1 cellular context compared by ENCODE assay signal in the genomic region with DNA sequence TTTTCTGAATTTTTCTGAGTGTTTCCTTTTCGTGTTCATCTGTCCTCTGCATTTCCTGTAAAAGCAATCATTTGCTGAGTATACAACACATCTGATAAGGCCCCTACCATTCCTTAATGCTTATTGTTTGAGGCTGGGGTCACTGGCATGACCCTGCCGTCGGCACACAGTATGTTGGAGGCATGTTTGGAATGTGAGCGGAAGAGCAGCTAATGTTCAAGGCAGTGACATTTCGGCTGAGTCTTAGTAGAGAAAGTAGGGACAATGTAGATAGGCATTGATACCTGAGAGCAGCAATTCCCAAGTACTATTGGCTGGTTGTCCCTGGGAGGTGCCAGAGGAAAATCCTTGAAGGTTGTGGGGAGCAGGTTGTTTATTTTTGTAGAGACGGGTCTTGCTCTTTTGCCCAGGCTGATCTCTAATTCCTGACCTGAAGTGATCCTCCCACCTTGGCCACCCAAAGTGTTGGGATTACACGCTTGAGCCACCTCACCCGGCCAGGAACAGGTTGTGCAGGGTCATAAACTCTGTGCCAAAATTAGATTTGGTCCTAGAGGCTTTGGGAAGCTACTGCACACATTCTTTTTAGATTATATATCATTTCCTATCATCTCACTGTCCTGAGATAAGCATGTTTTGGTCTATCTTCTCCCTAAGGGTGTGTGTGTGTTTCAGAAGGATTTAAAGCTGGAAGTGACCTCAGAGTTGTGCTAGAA.
TF ChIP-seq lines count a peak whose summit lies in the region.

No MANE protein-coding gene starts in this region.

TF ChIP-seq in SK-N-SH treated with all-trans-retinoic acid at 6 μM for 48 hours, 23 proteins besides CTCF, POLR2A, EP300 and RAD21 (continued from another document):
- TF ChIP-seq, protein P1, sequence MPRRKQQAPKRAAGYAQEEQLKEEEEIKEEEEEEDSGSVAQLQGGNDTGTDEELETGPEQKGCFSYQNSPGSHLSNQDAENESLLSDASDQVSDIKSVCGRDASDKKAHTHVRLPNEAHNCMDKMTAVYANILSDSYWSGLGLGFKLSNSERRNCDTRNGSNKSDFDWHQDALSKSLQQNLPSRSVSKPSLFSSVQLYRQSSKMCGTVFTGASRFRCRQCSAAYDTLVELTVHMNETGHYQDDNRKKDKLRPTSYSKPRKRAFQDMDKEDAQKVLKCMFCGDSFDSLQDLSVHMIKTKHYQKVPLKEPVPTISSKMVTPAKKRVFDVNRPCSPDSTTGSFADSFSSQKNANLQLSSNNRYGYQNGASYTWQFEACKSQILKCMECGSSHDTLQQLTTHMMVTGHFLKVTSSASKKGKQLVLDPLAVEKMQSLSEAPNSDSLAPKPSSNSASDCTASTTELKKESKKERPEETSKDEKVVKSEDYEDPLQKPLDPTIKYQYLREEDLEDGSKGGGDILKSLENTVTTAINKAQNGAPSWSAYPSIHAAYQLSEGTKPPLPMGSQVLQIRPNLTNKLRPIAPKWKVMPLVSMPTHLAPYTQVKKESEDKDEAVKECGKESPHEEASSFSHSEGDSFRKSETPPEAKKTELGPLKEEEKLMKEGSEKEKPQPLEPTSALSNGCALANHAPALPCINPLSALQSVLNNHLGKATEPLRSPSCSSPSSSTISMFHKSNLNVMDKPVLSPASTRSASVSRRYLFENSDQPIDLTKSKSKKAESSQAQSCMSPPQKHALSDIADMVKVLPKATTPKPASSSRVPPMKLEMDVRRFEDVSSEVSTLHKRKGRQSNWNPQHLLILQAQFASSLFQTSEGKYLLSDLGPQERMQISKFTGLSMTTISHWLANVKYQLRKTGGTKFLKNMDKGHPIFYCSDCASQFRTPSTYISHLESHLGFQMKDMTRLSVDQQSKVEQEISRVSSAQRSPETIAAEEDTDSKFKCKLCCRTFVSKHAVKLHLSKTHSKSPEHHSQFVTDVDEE (CRISPR knock-in tag; IDR thresholded peaks at IDR 0.05): no peak
- TF ChIP-seq ZC3H10 (CRISPR knock-in tag; IDR thresholded peaks at IDR 0.05) (no peak), ZFP3 (CRISPR knock-in tag; IDR thresholded peaks at IDR 0.05) (no peak)
